In genomic region chr19:3985643-3986259, GRCh38 we compare ENCODE assay signal across 8 cellular contexts. TPM values are rescaled to one million over a fixed set of nuclear protein-coding genes. Genes with fewer than 3 reads are reported as not detected.
DNase-seq lines count a peak whose midpoint lies in the region; ATAC-seq and TF ChIP-seq lines count a peak whose summit lies in the region.

No MANE protein-coding gene starts in this region.

- H3K27ac Mint-ChIP-seq in activated naive CD4-positive, alpha-beta T cell treated with anti-CD3 and anti-CD28 coated beads for 36 hours = peak overlapping the region; percentile 94

- no peaks in the 10 kb centered on the region for H3K9me3 Mint-ChIP-seq in activated naive CD4-positive, alpha-beta T cell treated with anti-CD3 and anti-CD28 coated beads for 36 hours

- H3K9ac ChIP-seq in adipocyte (ENCODE audit: low read length) = peak overlapping the region; percentile 100

- CTCF ChIA-PET in activated naive CD4-positive, alpha-beta T cell treated with anti-CD3 and anti-CD28 coated beads for 36 hours (lab: Charles Lee) = interaction anchor here (0.6 to 1.1 kb wide), 5 partner anchors 15 to 215 kb away, joined by 3 read pairs; partner anchors contain the start of gene DAPK3

- no peak for TF ChIP-seq EP300 in transverse colon (IDR thresholded peaks at IDR 0.05; ENCODE audit: low read depth)

- TF ChIP-seq CTCF in right lobe of liver (IDR thresholded peaks at IDR 0.05) = no peak
- no peak for TF ChIP-seq CTCF in transverse colon (IDR thresholded peaks at IDR 0.05)
- TF ChIP-seq CTCF in foreskin keratinocyte (conservative IDR thresholded peaks at IDR 0.05) = no peak

- no peaks in the 10 kb centered on the region for H3K9me3 ChIP-seq in adipocyte (ENCODE audit: control insufficient read depth, low read length)
- H3K9me3 ChIP-seq in right lobe of liver = no peaks in the 10 kb centered on the region
- H3K9me3 ChIP-seq in transverse colon = no peaks in the 10 kb centered on the region

- in situ Hi-C loops in transverse colon (cut with MboI; ENCODE audit: low pct_ligation_motif_present in 1 of 4, low pct_unique_long_range_greater_than_20kb in 1 of 4, low sequenced_read_pairs in 3 of 4) = loop anchor here in 2 of 4 donors (10.0 to 25.0 kb wide), 2 partner anchors 152 to 199 kb away; partner anchors contain the start of genes ANKRD24 (in 2 of the 2) and SIRT6 (in 2 of the 2)

- H3K27ac ChIP-seq in right lobe of liver (peak overlapping the region; percentile 6 to 96 (median 96)), transverse colon (peak overlapping the region; percentile 91 to 94 (median 94)), foreskin keratinocyte (no peak overlapping the region)

- WGBS in right lobe of liver (ENCODE audit: insufficient coverage, low coverage, low lambda C conversion rate, missing lambda C conversion rate) = 3% methylated on average over 18 of the region's 19 CpGs
- 3 to 4% methylated on average over 13 to 19 of the region's 19 CpGs for WGBS in transverse colon (ENCODE audit: low coverage in 1 of 2), 2 donors

- H3K36me3 ChIP-seq in adipocyte (ENCODE audit: control insufficient read depth, insufficient read depth, low read length, severe bottlenecking) = peaks cover 36% of the 10 kb centered on the region
- H3K36me3 ChIP-seq in right lobe of liver = peaks cover 28 to 33% (median 30%) of the 10 kb centered on the region in 4 donors
- H3K36me3 ChIP-seq in transverse colon = peaks cover 0 to 33% (median 14%) of the 10 kb centered on the region in 4 donors

- intact Hi-C loops in activated naive CD4-positive, alpha-beta T cell treated with anti-CD3 and anti-CD28 coated beads for 36 hours (cut with micrococcal nuclease) = loop anchor here (1.0 to 5.0 kb wide), 11 partner anchors 15 to 927 kb away; partner anchors contain the start of genes APBA3, DAPK3, MAP2K2 and MFSD12
- intact Hi-C loops in right lobe of liver (cut with DNase I) (no loop called here), transverse colon (cut with DNase I; ENCODE audit: low total_unique reads) (loop anchor here (5.0 kb wide), 1 partner anchor 82 kb away; the partner anchor contains the start of gene ZBTB7A)

- H3K4me1 Mint-ChIP-seq in activated naive CD4-positive, alpha-beta T cell treated with anti-CD3 and anti-CD28 coated beads for 36 hours (ENCODE audit: low read depth) = peaks cover 53% of the 10 kb centered on the region

- no peak for DNase-seq in activated naive CD4-positive, alpha-beta T cell treated with anti-CD3 and anti-CD28 coated beads for 36 hours
- DNase-seq in activated naive CD4-positive, alpha-beta T cell (lab: John Stamatoyannopoulos, UW) = no peak
- DNase-seq in adipocyte (ENCODE audit: low read depth) (no peak), right lobe of liver (no peak), transverse colon (no peak), foreskin keratinocyte (no peak), NCI-H1436 (lab: John Stamatoyannopoulos, UW) (no peak), NCI-H2081 treated with DMSO at 0.1 percent for 48 hours (lab: John Stamatoyannopoulos, UW) (no peak)

- H3K4me1 ChIP-seq in adipocyte (ENCODE audit: control insufficient read depth, insufficient read depth, low read length) = peaks cover 48% of the 10 kb centered on the region
- H3K4me1 ChIP-seq in right lobe of liver = peaks cover 0 to 33% (median 18%) of the 10 kb centered on the region in 4 donors
- peaks cover 22 to 45% (median 37%) of the 10 kb centered on the region in 4 donors for H3K4me1 ChIP-seq in transverse colon
- peaks cover 15% of the 10 kb centered on the region for H3K4me1 ChIP-seq in foreskin keratinocyte

- H3K4me3 ChIP-seq in adipocyte (ENCODE audit: low read length) (peak overlapping the region; percentile 99), right lobe of liver (peak overlapping the region; percentile 91 to 99 (median 96)), transverse colon (peak overlapping the region; percentile 10 to 81 (median 78))

- peak overlapping the region; percentile 91 for H3K4me3 Mint-ChIP-seq in activated naive CD4-positive, alpha-beta T cell treated with anti-CD3 and anti-CD28 coated beads for 36 hours

- H3K27me3 ChIP-seq in adipocyte (replicated peaks; ENCODE audit: control insufficient read depth, insufficient read depth, low read length) (no peaks in the 10 kb centered on the region), right lobe of liver (no peaks in the 10 kb centered on the region), transverse colon (no peaks in the 10 kb centered on the region), foreskin keratinocyte (no peaks in the 10 kb centered on the region)

- TF ChIP-seq POLR2A in right lobe of liver (IDR thresholded peaks at IDR 0.05) (no peak), transverse colon (IDR thresholded peaks at IDR 0.05) (no peak)

- ATAC-seq in right lobe of liver = no peak
- no peak for ATAC-seq in foreskin keratinocyte

- peaks cover 42% of the 10 kb centered on the region for H3K36me3 Mint-ChIP-seq in activated naive CD4-positive, alpha-beta T cell treated with anti-CD3 and anti-CD28 coated beads for 36 hours (ENCODE audit: low read depth)

- H3K27me3 Mint-ChIP-seq in activated naive CD4-positive, alpha-beta T cell treated with anti-CD3 and anti-CD28 coated beads for 36 hours (ENCODE audit: low read depth) = no peaks in the 10 kb centered on the region

RNA-seq across cellular contexts. Expression of gene EEF2, which starts 0.5 kb away (rescaled TPM):
- 1,000 to 10,000 TPM; 3,747 to 3,914 TPM for total RNA-seq in activated naive CD4-positive, alpha-beta T cell treated with anti-CD3 and anti-CD28 coated beads for 36 hours
- 1,000 to 10,000 TPM in 4 of 6 experiments, 100 to 1,000 TPM in 2; 933 to 1,231 (median 1,031) TPM for total RNA-seq in right lobe of liver
- total RNA-seq in transverse colon = 1,000 to 10,000 TPM; 1,013 to 1,686 (median 1,532) TPM
- 1,955 and 2,022 TPM in 2 replicates for total RNA-seq in foreskin keratinocyte
- 1,478 and 1,570 TPM in 2 replicates for polyA plus RNA-seq in foreskin keratinocyte

RNA-seq across cellular contexts. Expression of gene DAPK3, which starts 14.9 kb away (rescaled TPM):
- 10 to 100 TPM; 19.3 to 19.6 TPM for total RNA-seq in activated naive CD4-positive, alpha-beta T cell treated with anti-CD3 and anti-CD28 coated beads for 36 hours
- total RNA-seq in right lobe of liver (10 to 100 TPM; 13.1 to 63.7 (median 24.9) TPM), transverse colon (10 to 100 TPM; 54.6 to 89.0 (median 82.3) TPM), foreskin keratinocyte (61.9 and 67.6 TPM in 2 replicates)
- polyA plus RNA-seq in foreskin keratinocyte = 59.9 and 69.1 TPM in 2 replicates

RNA-seq across cellular contexts. Expression of gene PIAS4, which starts 21.8 kb away (rescaled TPM):
- total RNA-seq in activated naive CD4-positive, alpha-beta T cell treated with anti-CD3 and anti-CD28 coated beads for 36 hours = 10 to 100 TPM; 16.1 to 20.1 TPM
- total RNA-seq in right lobe of liver (10 to 100 TPM in 5 of 6 experiments, 1 to 10 TPM in 1; 9.9 to 20.0 (median 14.9) TPM), transverse colon (100 to 1,000 TPM in 1 of 4 donors, 10 to 100 TPM in 3; 15.5 to 110 (median 23.0) TPM), foreskin keratinocyte (22.0 and 23.9 TPM in 2 replicates)
- polyA plus RNA-seq in foreskin keratinocyte = 10.7 and 11.9 TPM in 2 replicates

RNA-seq across cellular contexts. Expression of gene NMRK2, which starts 52.9 kb away (rescaled TPM):
- total RNA-seq in activated naive CD4-positive, alpha-beta T cell treated with anti-CD3 and anti-CD28 coated beads for 36 hours = not detected
- total RNA-seq in right lobe of liver = under 1 TPM in 1 of 6 experiments, not detected in 5; 0.17 TPM
- total RNA-seq in transverse colon = under 1 TPM in 1 of 4 donors, not detected in 3; 0.41 TPM
- not detected in 2 replicates for total RNA-seq in foreskin keratinocyte
- polyA plus RNA-seq in foreskin keratinocyte = not detected in 2 replicates

Comparison
In these comparisons a context has a peak if more than half of its experiments do, and no peak if none do; other contexts are left out.
1. intact Hi-C loops: an anchor here in activated naive CD4-positive, alpha-beta T cell treated with anti-CD3 and anti-CD28 coated beads for 36 hours (1.0 to 5.0 kb wide) and transverse colon (5.0 kb wide); none called in right lobe of liver.